11 cellular contexts compared by ENCODE assay signal in the genomic region with DNA sequence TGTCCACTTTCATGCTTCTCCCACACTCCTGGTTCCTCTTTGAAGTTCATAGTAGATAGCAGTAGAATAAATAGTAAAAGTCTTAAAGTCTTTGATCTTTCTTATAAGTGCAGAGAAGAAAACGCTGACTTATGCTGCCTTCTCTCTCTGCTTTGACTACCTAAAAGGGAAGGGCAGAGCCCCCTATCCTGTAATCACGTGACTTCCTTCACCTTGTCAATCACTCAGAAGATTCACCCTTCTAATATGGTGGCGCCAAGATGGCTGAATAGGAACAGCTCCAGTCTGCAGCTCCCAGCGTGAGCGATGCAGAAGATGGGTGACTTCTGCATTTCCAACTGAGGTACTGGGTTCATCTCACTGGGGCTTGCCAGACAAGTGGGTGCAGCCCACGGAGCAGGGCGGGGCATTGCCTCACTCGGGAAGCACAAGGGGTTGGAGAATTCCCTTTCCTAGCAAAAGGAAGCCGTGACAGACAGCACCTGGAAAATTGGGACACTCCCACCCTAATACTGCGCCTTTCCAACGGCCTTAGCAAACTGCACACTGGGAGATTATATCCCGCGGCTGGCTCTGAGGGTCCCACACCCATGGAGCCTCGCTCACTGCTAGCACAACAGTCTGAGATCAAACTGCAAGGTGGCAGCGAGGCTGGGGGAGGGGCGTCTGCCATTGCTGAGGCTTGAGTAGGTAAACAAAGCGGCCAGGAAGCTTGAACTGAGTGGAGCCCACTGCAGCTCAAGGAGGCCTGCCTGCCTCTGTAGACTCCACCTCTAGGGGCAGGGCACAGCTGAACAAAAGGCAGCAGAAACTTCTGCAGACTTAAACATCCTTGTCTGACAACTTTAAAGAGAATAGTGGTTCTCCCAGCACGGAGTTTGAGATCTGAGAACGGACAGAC. TPM values are rescaled to one million over a fixed set of nuclear protein-coding genes. Genes with fewer than 3 reads are reported as not detected.
DNase-seq lines count a peak whose midpoint lies in the region; ATAC-seq and TF ChIP-seq lines count a peak whose summit lies in the region.
"Not testable (repeated sequence)": the region's sequence is repeated elsewhere in the genome, so short reads cannot be mapped to it uniquely, and the experiment has no call there.
"Had no signal": no experiment of that assay in that cellular context is flagged by ENCODE, and none has a peak within 500 bp of the region (broad histone marks: within the 10 kb centered on the region; RNA-seq: fewer than 3 reads in every experiment).

No MANE protein-coding gene starts in this region.

- H3K4me1 ChIP-seq in Panc1 (ENCODE audit: control insufficient read depth, insufficient read depth, low read length): not testable (repeated sequence)

- not testable (repeated sequence) for H3K9me3 Mint-ChIP-seq in CD4-positive, alpha-beta T cell; activated CD4-positive, alpha-beta memory T cell treated with anti-CD3 and anti-CD28 coated beads for 36 hours; activated naive CD4-positive, alpha-beta T cell treated with anti-CD3 and anti-CD28 coated beads, Interleukin-2, amount 10 ng/mL, durations not matched to agents 7 days and 5 days

- POLR2A ChIA-PET in CD4-positive, alpha-beta T cell (lab: Charles Lee): interaction anchor here (0.6 to 1.6 kb wide), 3 partner anchors 9 to 78 kb away, joined by 3 to 4 read pairs (median 3); a partner anchor contains a TSS
- POLR2A ChIA-PET in Panc1 (lab: Charles Lee); activated CD4-positive, alpha-beta memory T cell treated with anti-CD3 and anti-CD28 coated beads for 36 hours (lab: Charles Lee): not testable (repeated sequence)

- H3K27ac Mint-ChIP-seq in CD4-positive, alpha-beta T cell: not testable (repeated sequence)
- H3K27ac Mint-ChIP-seq in activated CD4-positive, alpha-beta memory T cell treated with anti-CD3 and anti-CD28 coated beads for 36 hours: peak overlapping the region; percentile 84
- H3K27ac Mint-ChIP-seq in activated naive CD4-positive, alpha-beta T cell treated with anti-CD3 and anti-CD28 coated beads, Interleukin-2, amount 10 ng/mL, durations not matched to agents 7 days and 5 days: peak overlapping the region; percentile 58

- H3K27ac ChIP-seq in CD4-positive, alpha-beta T cell (ENCODE audit: low read depth, low read length); Panc1 (ENCODE audit: low read length): not testable (repeated sequence)

- CTCF ChIA-PET in CD4-positive, alpha-beta T cell (lab: Charles Lee); Panc1 (lab: Charles Lee); activated naive CD4-positive, alpha-beta T cell treated with anti-CD3 and anti-CD28 coated beads, Interleukin-2, amount 10 ng/mL, durations not matched to agents 7 days and 5 days (lab: Charles Lee): not testable (repeated sequence)
- CTCF ChIA-PET in activated CD4-positive, alpha-beta memory T cell treated with anti-CD3 and anti-CD28 coated beads for 36 hours (lab: Charles Lee): interaction anchor here (1.8 kb wide), 1 partner anchor 108 kb away, joined by 5 read pairs; no protein-coding TSS in a partner anchor

- not testable (repeated sequence) for H3K27me3 ChIP-seq in CD4-positive, alpha-beta T cell (ENCODE audit: control insufficient read depth, insufficient read depth, low read length)
- H3K27me3 ChIP-seq in Panc1 (ENCODE audit: control insufficient read depth, insufficient read depth, low read length): peaks cover 13% of the 10 kb centered on the region

- in situ Hi-C loops in Panc1 (cut with HindIII; ENCODE audit: low pct_unique_long_range_greater_than_20kb, low sequenced_read_pairs): not testable (repeated sequence)

- H3K9me3 ChIP-seq in CD4-positive, alpha-beta T cell (ENCODE audit: control insufficient read depth, low read length); Panc1 (ENCODE audit: control insufficient read depth, insufficient read depth, low read depth, low read length): not testable (repeated sequence)

- not testable (repeated sequence) for TF ChIP-seq CTCF in CD4-positive, alpha-beta T cell (IDR thresholded peaks at IDR 0.05)
- TF ChIP-seq CTCF in Panc1 (IDR thresholded peaks at IDR 0.05): peak; percentile 9; the same call in 1 of the 2 replicates

- peak overlapping the region; percentile 25 for H3K4me3 Mint-ChIP-seq in CD4-positive, alpha-beta T cell
- H3K4me3 Mint-ChIP-seq in activated CD4-positive, alpha-beta memory T cell treated with anti-CD3 and anti-CD28 coated beads for 36 hours; activated naive CD4-positive, alpha-beta T cell treated with anti-CD3 and anti-CD28 coated beads, Interleukin-2, amount 10 ng/mL, durations not matched to agents 7 days and 5 days: not testable (repeated sequence)

- peaks cover 42% of the 10 kb centered on the region for H3K4me1 Mint-ChIP-seq in CD4-positive, alpha-beta T cell (ENCODE audit: low read depth)
- H3K4me1 Mint-ChIP-seq in activated CD4-positive, alpha-beta memory T cell treated with anti-CD3 and anti-CD28 coated beads for 36 hours (ENCODE audit: low read depth): peaks cover 33% of the 10 kb centered on the region
- H3K4me1 Mint-ChIP-seq in activated naive CD4-positive, alpha-beta T cell treated with anti-CD3 and anti-CD28 coated beads, Interleukin-2, amount 10 ng/mL, durations not matched to agents 7 days and 5 days: peaks cover 46% of the 10 kb centered on the region

- not testable (repeated sequence) for H3K27me3 Mint-ChIP-seq in CD4-positive, alpha-beta T cell; activated CD4-positive, alpha-beta memory T cell treated with anti-CD3 and anti-CD28 coated beads for 36 hours
- peaks cover 30% of the 10 kb centered on the region for H3K27me3 Mint-ChIP-seq in activated naive CD4-positive, alpha-beta T cell treated with anti-CD3 and anti-CD28 coated beads, Interleukin-2, amount 10 ng/mL, durations not matched to agents 7 days and 5 days

- not testable (repeated sequence) for H3K36me3 Mint-ChIP-seq in CD4-positive, alpha-beta T cell (ENCODE audit: low read depth); activated CD4-positive, alpha-beta memory T cell treated with anti-CD3 and anti-CD28 coated beads for 36 hours; activated naive CD4-positive, alpha-beta T cell treated with anti-CD3 and anti-CD28 coated beads, Interleukin-2, amount 10 ng/mL, durations not matched to agents 7 days and 5 days

- H3K4me3 ChIP-seq in Panc1 (ENCODE audit: low read depth in 2 of 2, low read length in 2 of 2): not testable (repeated sequence)

- intact Hi-C loops in CD4-positive, alpha-beta T cell (cut with DNase I, micrococcal nuclease): loop anchor here in 1 of 2 experiments (10.0 kb wide), 1 partner anchor 218 kb away; no protein-coding TSS in a partner anchor
- intact Hi-C loops in Panc1 (cut with micrococcal nuclease; ENCODE audit: unreplicated experiment): loop anchor here (10.0 kb wide), 2 partner anchors 258 to 402 kb away; no protein-coding TSS in a partner anchor
- intact Hi-C loops in activated CD4-positive, alpha-beta memory T cell treated with anti-CD3 and anti-CD28 coated beads for 36 hours (cut with micrococcal nuclease): loop anchor here (5.0 to 10.0 kb wide), 2 partner anchors 88 to 176 kb away; a partner anchor contains a TSS
- intact Hi-C loops in head of caudate nucleus (cut with DNase I): not testable (repeated sequence)

- BruUV-seq in Panc1 (replicated peaks; lab: Mats Ljungman, UMichigan): not testable (repeated sequence)

- DNase-seq in CD4-positive, alpha-beta T cell: peak in 4 of 10 experiments; percentile 19 to 32 (median 20)
- not testable (repeated sequence) for DNase-seq in Panc1 (ENCODE audit: low read depth, low spot score)
- DNase-seq in activated CD4-positive, alpha-beta memory T cell treated with anti-CD3 and anti-CD28 coated beads for 36 hours: peak; percentile 17
- DNase-seq in activated naive CD4-positive, alpha-beta T cell treated with anti-CD3 and anti-CD28 coated beads, Interleukin-2, amount 10 ng/mL, durations not matched to agents 7 days and 5 days: peak; percentile 38
- DNase-seq in head of caudate nucleus: peak; percentile 25 to 88 (median 67)
- DNase-seq in stimulated activated CD4-positive, alpha-beta T cell treated with anti-CD3 and anti-CD28 coated beads, Interleukin-1b, Interleukin-23, amount 100 ng/mL, for 48 hours: peak; percentile 27

- not testable (repeated sequence) for H3K36me3 ChIP-seq in Panc1 (ENCODE audit: control insufficient read depth, insufficient read depth, low read length)

- not testable (repeated sequence) for ATAC-seq in CD4-positive, alpha-beta T cell (ENCODE audit: poor library complexity); Panc1

RNA-seq across cellular contexts. Expression of a gene that starts 9.1 kb away (rescaled TPM):
- under 1 TPM in 1 of 2 experiments, not detected in 1; 0.58 TPM for total RNA-seq in CD4-positive, alpha-beta T cell
- 1.0 TPM for total RNA-seq in Panc1 (2021; ENCODE audit: unreplicated experiment)
- 0.48 TPM for polyA plus RNA-seq in Panc1 (2012; ENCODE audit: insufficient read length)
- not detected for total RNA-seq in activated CD4-positive, alpha-beta memory T cell treated with anti-CD3 and anti-CD28 coated beads for 36 hours
- total RNA-seq: CD8-positive, alpha-beta memory T cell; IMR-90; MCF 10A had no signal
- polyA plus RNA-seq: CD8-positive, alpha-beta memory T cell; IMR-90 had no signal

RNA-seq across cellular contexts. Expression of a gene that starts 13.5 kb away (rescaled TPM):
- not detected for total RNA-seq in CD4-positive, alpha-beta T cell
- total RNA-seq in Panc1 (2021; ENCODE audit: unreplicated experiment): not detected
- polyA plus RNA-seq in Panc1 (2012; ENCODE audit: insufficient read length): not detected
- not detected for total RNA-seq in activated CD4-positive, alpha-beta memory T cell treated with anti-CD3 and anti-CD28 coated beads for 36 hours
- total RNA-seq: A172; CD8-positive, alpha-beta memory T cell; HT1080; IMR-90; MCF 10A had no signal
- polyA plus RNA-seq: CD8-positive, alpha-beta memory T cell; IMR-90 had no signal

RNA-seq across cellular contexts. Expression of a gene that starts 32.0 kb away (rescaled TPM):
- total RNA-seq in CD4-positive, alpha-beta T cell: under 1 TPM in 1 of 2 experiments, not detected in 1; 0.17 TPM
- total RNA-seq in Panc1 (2021; ENCODE audit: unreplicated experiment): 1.1 TPM
- polyA plus RNA-seq in Panc1 (2012; ENCODE audit: insufficient read length): 1.8 TPM
- total RNA-seq in activated CD4-positive, alpha-beta memory T cell treated with anti-CD3 and anti-CD28 coated beads for 36 hours: 1 to 10 TPM in 1 of 2 experiments, under 1 TPM in 1; 0.63 to 1.3 TPM
- total RNA-seq: IMR-90, MCF 10A had no signal
- polyA plus RNA-seq: CD8-positive, alpha-beta memory T cell had no signal

RNA-seq across cellular contexts. Expression of a gene that starts 49.3 kb away (rescaled TPM):
- 10 to 100 TPM; 12.8 to 13.0 TPM for total RNA-seq in CD4-positive, alpha-beta T cell
- total RNA-seq in Panc1 (2021; ENCODE audit: unreplicated experiment): 6.4 TPM
- 8.1 TPM for polyA plus RNA-seq in Panc1 (2012; ENCODE audit: insufficient read length)
- total RNA-seq in activated CD4-positive, alpha-beta memory T cell treated with anti-CD3 and anti-CD28 coated beads for 36 hours: 1 to 10 TPM; 3.4 to 4.3 TPM
